Comparison of ENCODE assay signal across 8 cellular contexts in the genomic region with DNA sequence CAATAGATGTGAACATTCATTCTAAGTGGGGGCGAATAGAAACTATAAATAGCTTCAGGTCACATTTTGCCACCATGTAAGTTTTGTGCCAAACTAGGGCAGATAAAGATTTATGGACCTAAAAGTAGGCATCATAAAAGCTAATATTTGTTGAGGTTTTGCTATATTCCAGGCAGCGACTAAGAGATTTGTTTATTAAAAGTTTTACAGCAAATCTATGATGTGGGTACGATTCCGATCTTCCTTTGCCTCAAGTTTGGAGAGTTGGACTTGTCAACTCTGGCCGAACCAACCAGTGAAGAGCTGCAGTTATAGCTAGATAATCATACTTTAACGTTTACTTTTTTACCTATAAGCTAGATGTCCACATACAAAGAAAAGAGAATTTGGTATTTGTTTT. TPM values are rescaled to one million over a fixed set of nuclear protein-coding genes. Genes with fewer than 3 reads are reported as not detected.
DNase-seq lines count a peak whose midpoint lies in the region; ATAC-seq and TF ChIP-seq lines count a peak whose summit lies in the region.

No MANE protein-coding gene starts in this region.

- peaks cover 47 to 62% (median 60%) of the 10 kb centered on the region in 11 experiments for H4K20me1 ChIP-seq in BLaER1 treated with 17β-estradiol and CSF1 and Interleukin-3, amounts not matched to agents 10 nM and 100 nM

- no peaks in the 10 kb centered on the region for H3K27me3 ChIP-seq in BLaER1 treated with 17β-estradiol and CSF1 and Interleukin-3, amounts not matched to agents 10 nM and 100 nM
- H3K27me3 ChIP-seq in ectodermal cell (ENCODE audit: control insufficient read depth, insufficient read depth, low read length, poor library complexity, severe bottlenecking): no peaks in the 10 kb centered on the region

- peak overlapping the region in 7 of 11 experiments; percentile 96 to 100 (median 99); a peak in 10 of 22 replicates for H3K27ac ChIP-seq in BLaER1 treated with 17β-estradiol and CSF1 and Interleukin-3, amounts not matched to agents 10 nM and 100 nM
- H3K27ac ChIP-seq in ectodermal cell (ENCODE audit: insufficient read depth, low read depth, low read length, poor library complexity, severe bottlenecking): no peak overlapping the region

- no peak for ATAC-seq in HG03565 (IDR thresholded peaks at IDR 0.05; ENCODE audit: unreplicated experiment)

- H3K9me3 Mint-ChIP-seq in neural crest cell: no peaks in the 10 kb centered on the region

- H3K4me3 ChIP-seq in BLaER1 treated with 17β-estradiol and CSF1 and Interleukin-3, amounts not matched to agents 10 nM and 100 nM: peak overlapping the region; percentile 86 to 97 (median 94)
- H3K4me3 ChIP-seq in NB4 (ENCODE audit: low read depth, low read length) (peak overlapping the region; percentile 94), ectodermal cell (ENCODE audit: insufficient read depth, low read depth, low read length) (peak overlapping the region; percentile 91)

- peaks cover 27 to 55% (median 51%) of the 10 kb centered on the region in 11 experiments for H3K36me3 ChIP-seq in BLaER1 treated with 17β-estradiol and CSF1 and Interleukin-3, amounts not matched to agents 10 nM and 100 nM
- H3K36me3 ChIP-seq in ectodermal cell (ENCODE audit: control insufficient read depth, insufficient read depth, low read length): peaks cover 6% of the 10 kb centered on the region

- DNase-seq in NB4 (ENCODE audit: low read depth): no peak
- no peak for DNase-seq in neural crest cell (ENCODE audit: low read depth, low spot score)
- no peak for DNase-seq in GM19240 (ENCODE audit: insufficient read length, low spot score)
- no peak for DNase-seq in amygdala (lab: John Stamatoyannopoulos, UW)
- DNase-seq in NCI-H128 (lab: John Stamatoyannopoulos, UW; ENCODE audit: unreplicated experiment): no peak

- H3K4me1 ChIP-seq in BLaER1 treated with 17β-estradiol and CSF1 and Interleukin-3, amounts not matched to agents 10 nM and 100 nM: peaks cover 19 to 52% (median 25%) of the 10 kb centered on the region in 10 experiments
- H3K4me1 ChIP-seq in ectodermal cell (ENCODE audit: control insufficient read depth, insufficient read depth, low read length): peaks cover 8% of the 10 kb centered on the region

- H3K36me3 Mint-ChIP-seq in neural crest cell (ENCODE audit: low read depth): peaks cover 18% of the 10 kb centered on the region

- TF ChIP-seq CTCF in NB4 (IDR thresholded peaks at IDR 0.05; ENCODE audit: low read depth, low read length) (no peak), neural crest cell (conservative IDR thresholded peaks at IDR 0.05) (no peak)

- no peaks in the 10 kb centered on the region for H3K9me3 ChIP-seq in BLaER1 treated with 17β-estradiol and CSF1 and Interleukin-3, amounts not matched to agents 10 nM and 100 nM (replicated peaks in 1 of 11)
- no peaks in the 10 kb centered on the region for H3K9me3 ChIP-seq in ectodermal cell (ENCODE audit: control insufficient read depth, low read length)

- TF ChIP-seq POLR2A in NB4 (IDR thresholded peaks at IDR 0.05; ENCODE audit: extremely low read depth, insufficient read length): no peak

- H3K27me3 Mint-ChIP-seq in neural crest cell (ENCODE audit: low read depth): no peaks in the 10 kb centered on the region

- peak overlapping the region; percentile 95 to 100 (median 99); a peak in 21 of 22 replicates for H3K9ac ChIP-seq in BLaER1 treated with 17β-estradiol and CSF1 and Interleukin-3, amounts not matched to agents 10 nM and 100 nM

- peak overlapping the region; percentile 80 to 99 (median 88) for H3K4me2 ChIP-seq in BLaER1 treated with 17β-estradiol and CSF1 and Interleukin-3, amounts not matched to agents 10 nM and 100 nM

- WGBS in ectodermal cell, 2 experiments: 90 to 91% methylated on average over 6 of the region's 6 CpGs

- H3K4me1 Mint-ChIP-seq in neural crest cell: peaks cover 41% of the 10 kb centered on the region

- peak overlapping the region; percentile 98 for H3K27ac Mint-ChIP-seq in neural crest cell (ENCODE audit: unreplicated experiment)

- H3K4me3 Mint-ChIP-seq in neural crest cell: peak overlapping the region; percentile 97

RNA-seq across cellular contexts. Expression of gene MAPK1IP1L, which starts 1.6 kb away (rescaled TPM):
- polyA plus RNA-seq in ectodermal cell (2013, experiment 1 of 4): 153 TPM
- 162 TPM for polyA plus RNA-seq in ectodermal cell (2013, experiment 2 of 4)
- 119 TPM for polyA plus RNA-seq in ectodermal cell (2013, experiment 3 of 4)
- polyA plus RNA-seq in ectodermal cell (2013, experiment 4 of 4): 130 TPM
- 141 and 151 TPM in 2 replicates for total RNA-seq in neural crest cell

RNA-seq across cellular contexts. Expression of gene SOCS4, which starts 26.0 kb away (rescaled TPM):
- polyA plus RNA-seq in ectodermal cell (2013, experiment 1 of 4): 19.9 TPM
- 20.1 TPM for polyA plus RNA-seq in ectodermal cell (2013, experiment 2 of 4)
- 15.3 TPM for polyA plus RNA-seq in ectodermal cell (2013, experiment 3 of 4)
- polyA plus RNA-seq in ectodermal cell (2013, experiment 4 of 4): 18.1 TPM
- 32.8 and 38.6 TPM in 2 replicates for total RNA-seq in neural crest cell

RNA-seq across cellular contexts. Expression of gene WDHD1, which starts 26.1 kb away (rescaled TPM):
- 50.5 TPM for polyA plus RNA-seq in ectodermal cell (2013, experiment 1 of 4)
- polyA plus RNA-seq in ectodermal cell (2013, experiment 2 of 4): 48.2 TPM
- polyA plus RNA-seq in ectodermal cell (2013, experiment 3 of 4): 36.9 TPM
- polyA plus RNA-seq in ectodermal cell (2013, experiment 4 of 4): 40.0 TPM
- 56.2 and 60.6 TPM in 2 replicates for total RNA-seq in neural crest cell
